Comparison of ENCODE assay signal across 1 cellular context in genomic region chr17:59963738-59964454, GRCh38.
TF ChIP-seq lines count a peak whose summit lies in the region.

No MANE protein-coding gene starts in this region.

TF ChIP-seq in H1, 55 proteins besides CTCF, POLR2A, EP300 and RAD21:
- TF ChIP-seq SUZ12 (IDR thresholded peaks at IDR 0.05; ENCODE audit: low read length), result peak; percentile 27; the same call in 1 of the 2 replicates
- TF ChIP-seq CEBPB (IDR thresholded peaks at IDR 0.05; ENCODE audit: low read depth, low read length), result no peak
- TF ChIP-seq RNF2 (IDR thresholded peaks at IDR 0.05; ENCODE audit: borderline replicate concordance, low read depth, low read length, missing control alignments, poor library complexity, severe bottlenecking), result peak; percentile 8
